Comparison of ENCODE assay signal across 23 cellular contexts in genomic region chr12:53302903-53303302, GRCh38. TPM values are rescaled to one million over a fixed set of nuclear protein-coding genes. Genes with fewer than 3 reads are reported as not detected.
A peak's percentile ranks its signal among the peaks of the same experiment; 100 is the strongest.
DNase-seq lines count a peak whose midpoint lies in the region; ATAC-seq and TF ChIP-seq lines count a peak whose summit lies in the region.
"Had no signal": no experiment of that assay in that cellular context is flagged by ENCODE, and none has a peak within 500 bp of the region (broad histone marks: within the 10 kb centered on the region; RNA-seq: fewer than 3 reads in every experiment).

No MANE protein-coding gene starts in this region.

- peak overlapping the region; percentile 0 for H3K4me3 Mint-ChIP-seq in activated naive CD8-positive, alpha-beta T cell treated with anti-CD3 and anti-CD28 coated beads, Interleukin-2, amount 10 ng/mL, durations not matched to agents 7 days and 5 days
- peak overlapping the region; percentile 55 to 98 (median 67) for H3K4me3 Mint-ChIP-seq in nephron

- H3K79me2 ChIP-seq in SK-N-SH (ENCODE audit: insufficient read depth) (peaks cover 58% of the 10 kb centered on the region), DND-41 (ENCODE audit: insufficient read depth, low read length) (peaks cover 39% of the 10 kb centered on the region)

- no peak for ATAC-seq in SK-N-SH treated with all-trans-retinoic acid at 6 μM for 48 hours
- ATAC-seq in DND-41 (ENCODE audit: insufficient read depth, low read depth): no peak
- ATAC-seq in activated naive CD8-positive, alpha-beta T cell treated with anti-CD3 and anti-CD28 coated beads, Interleukin-2, amount 10 ng/mL, durations not matched to agents 7 days and 5 days (ENCODE audit: low read depth): no peak
- no peak for ATAC-seq in HG03460 (IDR thresholded peaks at IDR 0.05; ENCODE audit: unreplicated experiment)
- ATAC-seq: gastrocnemius medialis, left ventricle myocardium superior had no signal

- peaks cover 32 to 46% of the 10 kb centered on the region in 2 experiments for H3K36me3 ChIP-seq in SK-N-SH (replicated peaks in 1 of 2; ENCODE audit: control insufficient read depth in 1 of 2, insufficient read depth in 2 of 2, low read length in 1 of 2)
- peaks cover 61% of the 10 kb centered on the region for H3K36me3 ChIP-seq in DND-41 (ENCODE audit: insufficient read depth, low read length)

- no peaks in the 10 kb centered on the region for H3K9me3 Mint-ChIP-seq in activated naive CD8-positive, alpha-beta T cell treated with anti-CD3 and anti-CD28 coated beads, Interleukin-2, amount 10 ng/mL, durations not matched to agents 7 days and 5 days
- no peaks in the 10 kb centered on the region for H3K9me3 Mint-ChIP-seq in nephron

- TF ChIP-seq RAD21 in SK-N-SH (IDR thresholded peaks at IDR 0.05; ENCODE audit: low read length): no peak

- H3K4me1 Mint-ChIP-seq in activated naive CD8-positive, alpha-beta T cell treated with anti-CD3 and anti-CD28 coated beads, Interleukin-2, amount 10 ng/mL, durations not matched to agents 7 days and 5 days: peaks cover 34% of the 10 kb centered on the region
- peaks cover 31% of the 10 kb centered on the region for H3K4me1 Mint-ChIP-seq in nephron

- no peak overlapping the region for H2AFZ ChIP-seq in SK-N-SH (ENCODE audit: low read depth)
- H2AFZ ChIP-seq in DND-41 (ENCODE audit: low read depth, low read length): no peak overlapping the region

- CTCF ChIA-PET in SK-N-SH (lab: Yijun Ruan, JAX): interaction anchor here (1.3 to 5.8 kb wide), 5 partner anchors 18 to 90 kb away, joined by 3 to 39 read pairs (median 5); partner anchors contain the start of genes AAAS and ESPL1

- DNase-seq in SK-N-SH (no peak), DND-41 (no peak), SK-N-DZ (ENCODE audit: low spot score) (no peak), islet precursor cell (no peak)
- DNase-seq in activated naive CD8-positive, alpha-beta T cell treated with anti-CD3 and anti-CD28 coated beads, Interleukin-2, amount 10 ng/mL, durations not matched to agents 7 days and 5 days: no peak
- DNase-seq: 8988T; activated CD4-positive, alpha-beta T cell treated with anti-CD3 and anti-CD28 coated beads, Interleukin-2, amount 50 U/mL, for 1 hour; activated effector memory CD4-positive, alpha-beta T cell treated with anti-CD3 and anti-CD28 coated beads, Interleukin-2, amount 50 U/mL, for 16 hours; dermis blood vessel endothelial cell; gastrocnemius medialis; left ventricle myocardium superior; NCI-H1436 treated with DMSO at 0.1 percent for 48 hours; NCI-H774; spleen; transverse colon had no signal

- H3K9me2 ChIP-seq in SK-N-SH: no peaks in the 10 kb centered on the region

- H3K27me3 ChIP-seq in SK-N-SH (ENCODE audit: insufficient read depth): no peaks in the 10 kb centered on the region
- no peaks in the 10 kb centered on the region for H3K27me3 ChIP-seq in DND-41 (ENCODE audit: insufficient read depth, low read length, poor library complexity)
- H3K27me3 ChIP-seq: gastrocnemius medialis, spleen, transverse colon had no signal

- H3K36me3 Mint-ChIP-seq in activated naive CD8-positive, alpha-beta T cell treated with anti-CD3 and anti-CD28 coated beads, Interleukin-2, amount 10 ng/mL, durations not matched to agents 7 days and 5 days: peaks cover 17% of the 10 kb centered on the region
- peaks cover 54% of the 10 kb centered on the region for H3K36me3 Mint-ChIP-seq in nephron (ENCODE audit: low read depth)

- TF ChIP-seq CTCF in SK-N-SH (IDR thresholded peaks at IDR 0.05) (no peak), DND-41 (IDR thresholded peaks at IDR 0.05; ENCODE audit: borderline replicate concordance, extremely low read depth, low read length, poor library complexity, severe bottlenecking) (no peak), nephron (IDR thresholded peaks at IDR 0.05; ENCODE audit: unreplicated experiment in 3 of 3) (no peak)

- peaks cover 12% of the 10 kb centered on the region for H3F3A ChIP-seq in SK-N-SH (replicated peaks; ENCODE audit: insufficient read depth)

- H3K27me3 Mint-ChIP-seq in activated naive CD8-positive, alpha-beta T cell treated with anti-CD3 and anti-CD28 coated beads, Interleukin-2, amount 10 ng/mL, durations not matched to agents 7 days and 5 days: no peaks in the 10 kb centered on the region
- H3K27me3 Mint-ChIP-seq in nephron (ENCODE audit: low read depth): no peaks in the 10 kb centered on the region
- H3K27me3 Mint-ChIP-seq: progenitor cell of endocrine pancreas had no signal

- H3K4me1 ChIP-seq in SK-N-SH (ENCODE audit: control insufficient read depth in 1 of 2, insufficient read depth in 2 of 2, low read depth in 1 of 2, low read length in 1 of 2) (peaks cover 11 to 22% of the 10 kb centered on the region in 2 experiments), DND-41 (ENCODE audit: insufficient read depth, low read length) (peaks cover 48% of the 10 kb centered on the region)

- TF ChIP-seq EP300 in SK-N-SH (IDR thresholded peaks at IDR 0.05; ENCODE audit: borderline replicate concordance in 1 of 2, low read depth in 1 of 2, low read length in 1 of 2): no peak

- H3K9me3 ChIP-seq in SK-N-SH (no peaks in the 10 kb centered on the region), DND-41 (ENCODE audit: insufficient read depth, low read length, severe bottlenecking) (no peaks in the 10 kb centered on the region)
- H3K9me3 ChIP-seq: gastrocnemius medialis, spleen, transverse colon had no signal

- H3K27ac Mint-ChIP-seq in activated naive CD8-positive, alpha-beta T cell treated with anti-CD3 and anti-CD28 coated beads, Interleukin-2, amount 10 ng/mL, durations not matched to agents 7 days and 5 days: peak overlapping the region; percentile 9
- H3K27ac Mint-ChIP-seq in nephron: no peak overlapping the region
- H3K27ac Mint-ChIP-seq: progenitor cell of endocrine pancreas had no signal

- POLR2A ChIA-PET in SK-N-SH (lab: Yijun Ruan, JAX): interaction anchor here (1.5 kb wide), 1 partner anchor 18 kb away, joined by 4 read pairs; the partner anchor contains the start of gene AAAS
- POLR2A ChIA-PET in activated naive CD8-positive, alpha-beta T cell treated with anti-CD3 and anti-CD28 coated beads, Interleukin-2, amount 10 ng/mL, durations not matched to agents 7 days and 5 days (lab: Charles Lee): interaction anchor here (5.3 kb wide), 1 partner anchor 19 kb away, joined by 31 read pairs; the partner anchor contains the start of gene AAAS

- H3K4me2 ChIP-seq in SK-N-SH (0 out of 2 replicates have a peak overlapping the region, but pooled peaks have one; percentile 80), DND-41 (ENCODE audit: insufficient read depth, low read length) (peak overlapping the region; percentile 41; the same call in 1 of the 2 replicates)

- H3K9ac ChIP-seq in SK-N-SH (no peak overlapping the region), DND-41 (ENCODE audit: low read depth, low read length) (no peak overlapping the region)

- WGBS in SK-N-SH (ENCODE audit: low lambda C conversion rate): 90% methylated on average over 5 of the region's 5 CpGs

- H3K27ac ChIP-seq in SK-N-SH (ENCODE audit: low read depth in 2 of 2, low read length in 1 of 2) (no peak overlapping the region), DND-41 (ENCODE audit: low read length) (no peak overlapping the region)
- H3K27ac ChIP-seq: gastrocnemius medialis, transverse colon had no signal

- H3K4me3 ChIP-seq in SK-N-SH (ENCODE audit: low read depth in 2 of 2, low read length in 1 of 2) (no peak overlapping the region), DND-41 (ENCODE audit: low read depth in 1 of 2, low read length in 2 of 2) (no peak overlapping the region)
- H3K4me3 ChIP-seq: gastrocnemius medialis, spleen, transverse colon had no signal

- H4K20me1 ChIP-seq in SK-N-SH (ENCODE audit: insufficient read depth): no peaks in the 10 kb centered on the region
- H4K20me1 ChIP-seq in DND-41 (ENCODE audit: insufficient read depth, low read length): peaks cover 9% of the 10 kb centered on the region

TF ChIP-seq in SK-N-SH treated with all-trans-retinoic acid at 6 μM for 48 hours, 23 proteins besides CTCF, POLR2A, EP300 and RAD21 (continues in another document):
- TF ChIP-seq GLIS3 (CRISPR knock-in tag; IDR thresholded peaks at IDR 0.05): no peak

RNA-seq across cellular contexts. Expression of gene MYG1, which starts 3.4 kb away (rescaled TPM):
- polyA plus RNA-seq in SK-N-SH (2012; rRNA removed): 93.5 and 101 TPM in 2 replicates
- 56.9 and 73.3 TPM in 2 replicates for polyA plus RNA-seq in SK-N-SH (2012; cell fraction: cytosol; rRNA removed)
- 109 and 132 TPM in 2 replicates for polyA plus RNA-seq in SK-N-SH (2012; cell fraction: nucleus; rRNA removed)
- total RNA-seq in activated naive CD8-positive, alpha-beta T cell treated with anti-CD3 and anti-CD28 coated beads, Interleukin-2, amount 10 ng/mL, durations not matched to agents 7 days and 5 days: 10 to 100 TPM; 44.8 to 51.2 TPM
- 99.9 and 106 TPM in 2 replicates for polyA plus RNA-seq in SK-N-DZ (2014; cell fraction: cytosol; rRNA removed)
- polyA plus RNA-seq in SK-N-DZ (2014; cell fraction: nucleus; rRNA removed): 62.8 and 70.8 TPM in 2 replicates

RNA-seq across cellular contexts. Expression of gene PFDN5, which starts 7.6 kb away (rescaled TPM):
- 1,198 and 1,880 TPM in 2 replicates for polyA plus RNA-seq in SK-N-SH (2012; rRNA removed)
- 1,472 and 1,558 TPM in 2 replicates for polyA plus RNA-seq in SK-N-SH (2012; cell fraction: cytosol; rRNA removed)
- polyA plus RNA-seq in SK-N-SH (2012; cell fraction: nucleus; rRNA removed): 1,484 and 1,670 TPM in 2 replicates
- 100 to 1,000 TPM; 388 to 425 TPM for total RNA-seq in activated naive CD8-positive, alpha-beta T cell treated with anti-CD3 and anti-CD28 coated beads, Interleukin-2, amount 10 ng/mL, durations not matched to agents 7 days and 5 days
- polyA plus RNA-seq in SK-N-DZ (2014; cell fraction: cytosol; rRNA removed): 675 and 816 TPM in 2 replicates
- 822 and 978 TPM in 2 replicates for polyA plus RNA-seq in SK-N-DZ (2014; cell fraction: nucleus; rRNA removed)

RNA-seq across cellular contexts. Expression of gene AAAS, which starts 18.5 kb away (rescaled TPM):
- 64.9 and 70.6 TPM in 2 replicates for polyA plus RNA-seq in SK-N-SH (2012; rRNA removed)
- 23.5 and 30.1 TPM in 2 replicates for polyA plus RNA-seq in SK-N-SH (2012; cell fraction: cytosol; rRNA removed)
- polyA plus RNA-seq in SK-N-SH (2012; cell fraction: nucleus; rRNA removed): 274 and 299 TPM in 2 replicates
- 10 to 100 TPM; 65.0 to 67.0 TPM for total RNA-seq in activated naive CD8-positive, alpha-beta T cell treated with anti-CD3 and anti-CD28 coated beads, Interleukin-2, amount 10 ng/mL, durations not matched to agents 7 days and 5 days
- polyA plus RNA-seq in SK-N-DZ (2014; cell fraction: cytosol; rRNA removed): 147 and 171 TPM in 2 replicates
- 254 and 291 TPM in 2 replicates for polyA plus RNA-seq in SK-N-DZ (2014; cell fraction: nucleus; rRNA removed)

RNA-seq across cellular contexts. Expression of gene SP7, which starts 33.3 kb away (rescaled TPM):
- polyA plus RNA-seq in SK-N-SH (2012; rRNA removed): not detected in 2 replicates
- polyA plus RNA-seq in SK-N-SH (2012; cell fraction: cytosol; rRNA removed): 0.01 TPM in 1 of 2 replicates, not detected in the other
- 0.07 and 0.16 TPM in 2 replicates for polyA plus RNA-seq in SK-N-SH (2012; cell fraction: nucleus; rRNA removed)
- total RNA-seq in activated naive CD8-positive, alpha-beta T cell treated with anti-CD3 and anti-CD28 coated beads, Interleukin-2, amount 10 ng/mL, durations not matched to agents 7 days and 5 days: not detected
- polyA plus RNA-seq in SK-N-DZ (2014; cell fraction: cytosol; rRNA removed): 0.35 and 1.1 TPM in 2 replicates
- polyA plus RNA-seq in SK-N-DZ (2014; cell fraction: nucleus; rRNA removed): 0.11 and 0.94 TPM in 2 replicates
- total RNA-seq: bronchial epithelial cell, dermis blood vessel endothelial cell, epithelial cell of proximal tubule, gastrocnemius medialis, H4, left ventricle myocardium superior, SK-MEL-5, spleen, transverse colon had no signal
- polyA plus RNA-seq: spleen had no signal

RNA-seq across cellular contexts. Expression of gene ESPL1, which starts 34.8 kb away (rescaled TPM):
- 6.9 and 8.6 TPM in 2 replicates for polyA plus RNA-seq in SK-N-SH (2012; rRNA removed)
- polyA plus RNA-seq in SK-N-SH (2012; cell fraction: cytosol; rRNA removed): 2.3 and 4.0 TPM in 2 replicates
- 27.7 and 28.7 TPM in 2 replicates for polyA plus RNA-seq in SK-N-SH (2012; cell fraction: nucleus; rRNA removed)
- total RNA-seq in activated naive CD8-positive, alpha-beta T cell treated with anti-CD3 and anti-CD28 coated beads, Interleukin-2, amount 10 ng/mL, durations not matched to agents 7 days and 5 days: 10 to 100 TPM; 90.5 to 91.0 TPM
- polyA plus RNA-seq in SK-N-DZ (2014; cell fraction: cytosol; rRNA removed): 60.0 and 67.0 TPM in 2 replicates
- 114 and 155 TPM in 2 replicates for polyA plus RNA-seq in SK-N-DZ (2014; cell fraction: nucleus; rRNA removed)
